Comparison of ENCODE assay signal across 1 cellular context in genomic region chr17:1829579-1830257, GRCh38.
A peak's percentile ranks its signal among the peaks of the same experiment; 100 is the strongest.
TF ChIP-seq lines count a peak whose summit lies in the region.

Gene RPA1, plus strand, starts transcription at chr17:1830005. Its CDS starts 89 bp downstream, at chr17:1830094.
Gene SMYD4, minus strand, starts transcription at chr17:1829902. Its CDS starts 1,908 bp downstream, at chr17:1827994.

TF ChIP-seq in HepG2, 621 proteins besides CTCF, POLR2A, EP300 and RAD21 (continued from another document):
- TF ChIP-seq SNAPC2 (CRISPR knock-in tag; IDR thresholded peaks at IDR 0.05) (no peak), SMC3 (IDR thresholded peaks at IDR 0.05; ENCODE audit: low read length) (no peak), ZNF784 (CRISPR knock-in tag; IDR thresholded peaks at IDR 0.05; ENCODE audit: borderline replicate concordance) (peak; percentile 92), SMAD3 (CRISPR knock-in tag; IDR thresholded peaks at IDR 0.05) (no peak), GZF1 (CRISPR knock-in tag; IDR thresholded peaks at IDR 0.05) (no peak), DZIP1 (CRISPR knock-in tag; IDR thresholded peaks at IDR 0.05) (no peak), ONECUT2 (CRISPR knock-in tag; IDR thresholded peaks at IDR 0.05) (no peak), IRF9 (CRISPR knock-in tag; IDR thresholded peaks at IDR 0.05; ENCODE audit: borderline replicate concordance) (no peak), ZNF607 (CRISPR knock-in tag; IDR thresholded peaks at IDR 0.05; ENCODE audit: borderline replicate concordance) (peak; percentile 74), JUNB (CRISPR knock-in tag; IDR thresholded peaks at IDR 0.05; ENCODE audit: borderline replicate concordance) (no peak), FIP1L1 (IDR thresholded peaks at IDR 0.05; ENCODE audit: borderline replicate concordance, insufficient read depth, low read depth, low read length) (no peak), ZNF749 (CRISPR knock-in tag; IDR thresholded peaks at IDR 0.05; ENCODE audit: borderline replicate concordance) (0 out of 2 replicates have a peak, but pooled peaks have one; percentile 62), PLSCR1 (CRISPR knock-in tag; IDR thresholded peaks at IDR 0.05; ENCODE audit: borderline replicate concordance) (no peak), ZBTB38 (CRISPR knock-in tag; IDR thresholded peaks at IDR 0.05) (peak; percentile 44), SP1 (IDR thresholded peaks at IDR 0.05) (no peak), SP1 (CRISPR knock-in tag; IDR thresholded peaks at IDR 0.05) (peak; percentile 68; the same call in 1 of the 2 replicates), ZNF282 (IDR thresholded peaks at IDR 0.05; ENCODE audit: partially characterized antibody) (no peak), MAX (IDR thresholded peaks at IDR 0.05) (peak; percentile 81), MED13 (CRISPR knock-in tag; IDR thresholded peaks at IDR 0.05) (no peak; the same call in 1 of the 2 replicates), SMARCC2 (IDR thresholded peaks at IDR 0.05) (no peak), ZNF234 (CRISPR knock-in tag; conservative IDR thresholded peaks at IDR 0.05) (no peak), TRAFD1 (CRISPR knock-in tag; IDR thresholded peaks at IDR 0.05; ENCODE audit: borderline replicate concordance) (no peak), ZFP91 (CRISPR knock-in tag; IDR thresholded peaks at IDR 0.05; ENCODE audit: borderline replicate concordance) (no peak; the same call in 1 of the 2 replicates), ADNP (CRISPR knock-in tag; IDR thresholded peaks at IDR 0.05) (no peak), CERS6 (CRISPR knock-in tag; IDR thresholded peaks at IDR 0.05) (no peak), RFXAP (CRISPR knock-in tag; IDR thresholded peaks at IDR 0.05; ENCODE audit: borderline replicate concordance) (peak; percentile 26; the same call in 1 of the 2 replicates), KDM6A (CRISPR knock-in tag; IDR thresholded peaks at IDR 0.05; ENCODE audit: low read depth) (no peak), NR2F1 (CRISPR knock-in tag; IDR thresholded peaks at IDR 0.05) (no peak)
